In genomic region chr19:850221-850978, GRCh38 we compare ENCODE assay signal across 1 cellular context.
A peak's percentile ranks its signal among the peaks of the same experiment; 100 is the strongest.
TF ChIP-seq lines count a peak whose summit lies in the region.

No MANE protein-coding gene starts in this region.

TF ChIP-seq in K562, 482 proteins besides CTCF, POLR2A, EP300 and RAD21 (continues in another document):
- no peak for TF ChIP-seq ZNF584 (CRISPR knock-in tag; IDR thresholded peaks at IDR 0.05; ENCODE audit: low read depth)
- TF ChIP-seq NONO (IDR thresholded peaks at IDR 0.05; ENCODE audit: low read depth in 2 of 2, low read length in 1 of 2), result no peak
- no peak for TF ChIP-seq ZNF449 (CRISPR knock-in tag; IDR thresholded peaks at IDR 0.05)
- no peak for TF ChIP-seq ZNF780A (CRISPR knock-in tag; IDR thresholded peaks at IDR 0.05)
- no peak for TF ChIP-seq ZNF609 (CRISPR knock-in tag; IDR thresholded peaks at IDR 0.05; ENCODE audit: borderline replicate concordance)
- no peak for TF ChIP-seq HMGXB4 (CRISPR knock-in tag; IDR thresholded peaks at IDR 0.05)
- no peak for TF ChIP-seq ZBED1 (IDR thresholded peaks at IDR 0.05)
- no peak for TF ChIP-seq ZMIZ1 (IDR thresholded peaks at IDR 0.05; ENCODE audit: low read depth in 2 of 2, low read length in 2 of 2)
- no peak for TF ChIP-seq RCOR1 (IDR thresholded peaks at IDR 0.05; ENCODE audit: borderline replicate concordance in 1 of 2, low read depth in 2 of 2, low read length in 2 of 2)
- no peak for TF ChIP-seq MTF1 (CRISPR knock-in tag; IDR thresholded peaks at IDR 0.05; ENCODE audit: borderline replicate concordance)
- TF ChIP-seq PRMT5 (CRISPR knock-in tag; IDR thresholded peaks at IDR 0.05), result no peak
- no peak for TF ChIP-seq PPARD (CRISPR knock-in tag; IDR thresholded peaks at IDR 0.05)
- peak; percentile 69 for TF ChIP-seq VEZF1 (CRISPR knock-in tag; IDR thresholded peaks at IDR 0.05)
- no peak for TF ChIP-seq TEAD2 (tag; IDR thresholded peaks at IDR 0.05)
- TF ChIP-seq ZFX (CRISPR knock-in tag; IDR thresholded peaks at IDR 0.05), result peak; percentile 33; the same call in 1 of the 2 replicates
- TF ChIP-seq ZNF3 (CRISPR knock-in tag; IDR thresholded peaks at IDR 0.05), result no peak
- no peak for TF ChIP-seq KLF10 (CRISPR knock-in tag; IDR thresholded peaks at IDR 0.05)
- peak; percentile 56 for TF ChIP-seq TFAP4 (CRISPR knock-in tag; IDR thresholded peaks at IDR 0.05; ENCODE audit: borderline replicate concordance)
- TF ChIP-seq SRF (CRISPR knock-in tag; IDR thresholded peaks at IDR 0.05), result no peak
- no peak for TF ChIP-seq SMARCA4 (IDR thresholded peaks at IDR 0.05)
- no peak for TF ChIP-seq SMARCC2 (IDR thresholded peaks at IDR 0.05; ENCODE audit: low read depth)
- peak; percentile 29; the same call in 1 of the 2 replicates for TF ChIP-seq CTBP1 (IDR thresholded peaks at IDR 0.05; ENCODE audit: borderline replicate concordance)
- TF ChIP-seq USF1 (CRISPR knock-in tag; IDR thresholded peaks at IDR 0.05), result no peak
- no peak for TF ChIP-seq TSC22D4 (tag; IDR thresholded peaks at IDR 0.05)
- no peak for TF ChIP-seq SIX5 (IDR thresholded peaks at IDR 0.05; ENCODE audit: borderline replicate concordance in 1 of 2, insufficient read depth in 1 of 2, low read depth in 1 of 2, low read length in 2 of 2)
- TF ChIP-seq CEBPB (tag; IDR thresholded peaks at IDR 0.05), result peak; percentile 91
- no peak for TF ChIP-seq ELF4 (CRISPR knock-in tag; IDR thresholded peaks at IDR 0.05)
- TF ChIP-seq ZNF444 (CRISPR knock-in tag; IDR thresholded peaks at IDR 0.05), result no peak
- TF ChIP-seq NR2F6 (CRISPR knock-in tag; IDR thresholded peaks at IDR 0.05), result no peak
- TF ChIP-seq ADNP (tag; IDR thresholded peaks at IDR 0.05), result peak; percentile 93
- no peak for TF ChIP-seq USF2 (CRISPR knock-in tag; IDR thresholded peaks at IDR 0.05)
- TF ChIP-seq HNRNPK (IDR thresholded peaks at IDR 0.05; ENCODE audit: low read depth, low read length, poor library complexity, severe bottlenecking), result no peak
- TF ChIP-seq SMARCB1 (IDR thresholded peaks at IDR 0.05; ENCODE audit: insufficient read length, low read depth), result no peak
- no peak for TF ChIP-seq PRPF4 (IDR thresholded peaks at IDR 0.05; ENCODE audit: insufficient read depth, low read depth, low read length, poor library complexity, severe bottlenecking)
- no peak for TF ChIP-seq SAFB (IDR thresholded peaks at IDR 0.05; ENCODE audit: borderline replicate concordance, low read depth, low read length)
